ENCODE assay signal across 3 cellular contexts in genomic region chr11:9808943-9809342, GRCh38.
TF ChIP-seq lines count a peak whose summit lies in the region.

No MANE protein-coding gene starts in this region.

TF ChIP-seq in SK-N-SH, 30 proteins besides CTCF, POLR2A, EP300 and RAD21 (continued from another document):
- no peak for TF ChIP-seq REST (IDR thresholded peaks at IDR 0.05; ENCODE audit: low read depth, low read length)

TF ChIP-seq in SK-N-SH treated with all-trans-retinoic acid at 6 μM for 48 hours, 23 proteins besides CTCF, POLR2A, EP300 and RAD21 (continued from another document):
- TF ChIP-seq ESRRG (CRISPR knock-in tag; IDR thresholded peaks at IDR 0.05) (no peak), OSR1 (CRISPR knock-in tag; IDR thresholded peaks at IDR 0.05) (no peak), ZFP30 (CRISPR knock-in tag; IDR thresholded peaks at IDR 0.05) (no peak), ARNTL (CRISPR knock-in tag; IDR thresholded peaks at IDR 0.05; ENCODE audit: borderline replicate concordance, low read depth) (no peak), ZFP3 (CRISPR knock-in tag; IDR thresholded peaks at IDR 0.05) (no peak), GLIS3 (CRISPR knock-in tag; IDR thresholded peaks at IDR 0.05) (no peak), TOX (CRISPR knock-in tag; IDR thresholded peaks at IDR 0.05; ENCODE audit: borderline replicate concordance) (no peak), POU6F1 (CRISPR knock-in tag; IDR thresholded peaks at IDR 0.05; ENCODE audit: borderline replicate concordance, low read depth) (no peak), ZC3H10 (CRISPR knock-in tag; IDR thresholded peaks at IDR 0.05) (no peak), PATZ1 (CRISPR knock-in tag; IDR thresholded peaks at IDR 0.05; ENCODE audit: borderline replicate concordance) (no peak), PPARA (CRISPR knock-in tag; IDR thresholded peaks at IDR 0.05; ENCODE audit: borderline replicate concordance) (no peak), TCF4 (CRISPR knock-in tag; IDR thresholded peaks at IDR 0.05; ENCODE audit: borderline replicate concordance) (no peak)
- TF ChIP-seq, protein P1, sequence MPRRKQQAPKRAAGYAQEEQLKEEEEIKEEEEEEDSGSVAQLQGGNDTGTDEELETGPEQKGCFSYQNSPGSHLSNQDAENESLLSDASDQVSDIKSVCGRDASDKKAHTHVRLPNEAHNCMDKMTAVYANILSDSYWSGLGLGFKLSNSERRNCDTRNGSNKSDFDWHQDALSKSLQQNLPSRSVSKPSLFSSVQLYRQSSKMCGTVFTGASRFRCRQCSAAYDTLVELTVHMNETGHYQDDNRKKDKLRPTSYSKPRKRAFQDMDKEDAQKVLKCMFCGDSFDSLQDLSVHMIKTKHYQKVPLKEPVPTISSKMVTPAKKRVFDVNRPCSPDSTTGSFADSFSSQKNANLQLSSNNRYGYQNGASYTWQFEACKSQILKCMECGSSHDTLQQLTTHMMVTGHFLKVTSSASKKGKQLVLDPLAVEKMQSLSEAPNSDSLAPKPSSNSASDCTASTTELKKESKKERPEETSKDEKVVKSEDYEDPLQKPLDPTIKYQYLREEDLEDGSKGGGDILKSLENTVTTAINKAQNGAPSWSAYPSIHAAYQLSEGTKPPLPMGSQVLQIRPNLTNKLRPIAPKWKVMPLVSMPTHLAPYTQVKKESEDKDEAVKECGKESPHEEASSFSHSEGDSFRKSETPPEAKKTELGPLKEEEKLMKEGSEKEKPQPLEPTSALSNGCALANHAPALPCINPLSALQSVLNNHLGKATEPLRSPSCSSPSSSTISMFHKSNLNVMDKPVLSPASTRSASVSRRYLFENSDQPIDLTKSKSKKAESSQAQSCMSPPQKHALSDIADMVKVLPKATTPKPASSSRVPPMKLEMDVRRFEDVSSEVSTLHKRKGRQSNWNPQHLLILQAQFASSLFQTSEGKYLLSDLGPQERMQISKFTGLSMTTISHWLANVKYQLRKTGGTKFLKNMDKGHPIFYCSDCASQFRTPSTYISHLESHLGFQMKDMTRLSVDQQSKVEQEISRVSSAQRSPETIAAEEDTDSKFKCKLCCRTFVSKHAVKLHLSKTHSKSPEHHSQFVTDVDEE (CRISPR knock-in tag; IDR thresholded peaks at IDR 0.05) = no peak
- TF ChIP-seq, protein P2, sequence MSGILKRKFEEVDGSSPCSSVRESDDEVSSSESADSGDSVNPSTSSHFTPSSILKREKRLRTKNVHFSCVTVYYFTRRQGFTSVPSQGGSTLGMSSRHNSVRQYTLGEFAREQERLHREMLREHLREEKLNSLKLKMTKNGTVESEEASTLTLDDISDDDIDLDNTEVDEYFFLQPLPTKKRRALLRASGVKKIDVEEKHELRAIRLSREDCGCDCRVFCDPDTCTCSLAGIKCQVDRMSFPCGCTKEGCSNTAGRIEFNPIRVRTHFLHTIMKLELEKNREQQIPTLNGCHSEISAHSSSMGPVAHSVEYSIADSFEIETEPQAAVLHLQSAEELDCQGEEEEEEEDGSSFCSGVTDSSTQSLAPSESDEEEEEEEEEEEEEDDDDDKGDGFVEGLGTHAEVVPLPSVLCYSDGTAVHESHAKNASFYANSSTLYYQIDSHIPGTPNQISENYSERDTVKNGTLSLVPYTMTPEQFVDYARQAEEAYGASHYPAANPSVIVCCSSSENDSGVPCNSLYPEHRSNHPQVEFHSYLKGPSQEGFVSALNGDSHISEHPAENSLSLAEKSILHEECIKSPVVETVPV (CRISPR knock-in tag; IDR thresholded peaks at IDR 0.05) = no peak
- TF ChIP-seq, protein P3, sequence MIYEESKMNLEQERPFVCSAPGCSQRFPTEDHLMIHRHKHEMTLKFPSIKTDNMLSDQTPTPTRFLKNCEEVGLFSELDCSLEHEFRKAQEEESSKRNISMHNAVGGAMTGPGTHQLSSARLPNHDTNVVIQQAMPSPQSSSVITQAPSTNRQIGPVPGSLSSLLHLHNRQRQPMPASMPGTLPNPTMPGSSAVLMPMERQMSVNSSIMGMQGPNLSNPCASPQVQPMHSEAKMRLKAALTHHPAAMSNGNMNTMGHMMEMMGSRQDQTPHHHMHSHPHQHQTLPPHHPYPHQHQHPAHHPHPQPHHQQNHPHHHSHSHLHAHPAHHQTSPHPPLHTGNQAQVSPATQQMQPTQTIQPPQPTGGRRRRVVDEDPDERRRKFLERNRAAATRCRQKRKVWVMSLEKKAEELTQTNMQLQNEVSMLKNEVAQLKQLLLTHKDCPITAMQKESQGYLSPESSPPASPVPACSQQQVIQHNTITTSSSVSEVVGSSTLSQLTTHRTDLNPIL (CRISPR knock-in tag; IDR thresholded peaks at IDR 0.05; ENCODE audit: low read depth) = no peak
TF ChIP-seq in SK-N-SH treated with all-trans-retinoic acid at 6 μM for 48 hours: peak in this region for 0.

TF ChIP-seq in H1, 55 proteins besides CTCF, POLR2A, EP300 and RAD21 (continued from another document):
- TF ChIP-seq MAFK (IDR thresholded peaks at IDR 0.05; ENCODE audit: low read depth, low read length) = no peak
TF ChIP-seq in H1: peak in this region for 1.
